Comparison of ENCODE assay signal across 9 cellular contexts in genomic region chr3:30511524-30512278, GRCh38.
DNase-seq lines count a peak whose midpoint lies in the region; ATAC-seq and TF ChIP-seq lines count a peak whose summit lies in the region.
"Had no signal": no experiment of that assay in that cellular context is flagged by ENCODE, and none has a peak within 500 bp of the region (broad histone marks: within the 10 kb centered on the region; RNA-seq: fewer than 3 reads in every experiment).

No MANE protein-coding gene starts in this region.

- H3K27me3 ChIP-seq in adrenal gland (no peaks in the 10 kb centered on the region), aorta (ENCODE audit: control insufficient read depth in 1 of 2, insufficient read depth in 2 of 2, low read length in 1 of 2) (no peaks in the 10 kb centered on the region)

- ATAC-seq in Right ventricle myocardium inferior: peak; percentile 92
- peak; percentile 86 for ATAC-seq in aorta (ENCODE audit: low FRiP score)
- ATAC-seq in activated CD4-positive, CD25-positive, alpha-beta regulatory T cell treated with anti-CD3 and anti-CD28 coated beads, Interleukin-2, amount 50 U/mL, for 24 hours: no peak
- ATAC-seq in HG03521 (IDR thresholded peaks at IDR 0.05; ENCODE audit: unreplicated experiment): no peak

- TF ChIP-seq POLR2A in adrenal gland (IDR thresholded peaks at IDR 0.05): no peak

- DNase-seq in Right ventricle myocardium inferior (ENCODE audit: missing footprints) (peak; percentile 66), cardiac septum (ENCODE audit: low spot score) (no peak), adrenal gland (peak in 6 of 7 donors; percentile 39 to 68 (median 52)), kidney glomerular epithelial cell (lab: John Stamatoyannopoulos, UW) (peak; percentile 35), aorta (no peak), UCSD-AML1 (lab: John Stamatoyannopoulos, UW; ENCODE audit: unreplicated experiment) (no peak)
- DNase-seq: DMS79 treated with DMSO at 0.1 percent for 48 hours had no signal

- intact Hi-C loops in Right ventricle myocardium inferior (cut with DNase I): loop anchor here (5.0 kb wide), 1 partner anchor 39 kb away; no protein-coding TSS in a partner anchor
- intact Hi-C loops in cardiac septum (cut with DNase I): loop anchor here (5.0 to 10.0 kb wide), 2 partner anchors 69 to 227 kb away; no protein-coding TSS in a partner anchor
- intact Hi-C loops in adrenal gland (cut with DNase I): loop anchor here in 1 of 2 donors (10.0 kb wide), 1 partner anchor 173 kb away; no protein-coding TSS in a partner anchor
- intact Hi-C loops in aorta (cut with DNase I): no loop called here

- H3K27ac ChIP-seq in adrenal gland (peak overlapping the region in 3 of 5 donors; percentile 18 to 66 (median 44)), aorta (ENCODE audit: low read depth in 1 of 2, low read length in 2 of 2) (peak overlapping the region in 1 of 2 donors; percentile 33)

- 44 to 52% (median 47%) methylated on average over 9 of the region's 9 CpGs for WGBS in adrenal gland, 4 donors
- WGBS in aorta, 2 donors: 69 to 76% methylated on average over 9 of the region's 9 CpGs

- H3K9me3 ChIP-seq in adrenal gland (replicated peaks in 1 of 3) (no peaks in the 10 kb centered on the region), aorta (ENCODE audit: control insufficient read depth, low read length) (no peaks in the 10 kb centered on the region)

- H3K4me1 ChIP-seq in adrenal gland (replicated peaks in 1 of 2) (peaks cover 8 to 12% of the 10 kb centered on the region in 2 donors), aorta (ENCODE audit: control insufficient read depth in 1 of 2, insufficient read depth in 2 of 2, low read length in 2 of 2) (peaks cover 5 to 7% of the 10 kb centered on the region in 2 donors)

- H3K4me3 ChIP-seq in adrenal gland: no peak overlapping the region
- H3K4me3 ChIP-seq in aorta (ENCODE audit: low read length in 2 of 2): no peak overlapping the region

- no peaks in the 10 kb centered on the region for H3K36me3 ChIP-seq in adrenal gland (replicated peaks in 1 of 2)
- H3K36me3 ChIP-seq in aorta (ENCODE audit: control insufficient read depth in 1 of 2, insufficient read depth in 2 of 2, low read length in 1 of 2): no peaks in the 10 kb centered on the region

- TF ChIP-seq CTCF in adrenal gland (IDR thresholded peaks at IDR 0.05): no peak

Comparison
In these comparisons a context has a peak if more than half of its experiments do, and no peak if none do; other contexts are left out.
1. DNase-seq: peak in Right ventricle myocardium inferior (single experiment), adrenal gland (6 of 7) and kidney glomerular epithelial cell (single experiment); none in cardiac septum (single experiment), aorta (0 of 2) and UCSD-AML1 (single experiment).
2. ATAC-seq: peak in Right ventricle myocardium inferior (single experiment) and aorta (single experiment); none in activated CD4-positive, CD25-positive, alpha-beta regulatory T cell treated with anti-CD3 and anti-CD28 coated beads, Interleukin-2, amount 50 U/mL, for 24 hours (0 of 2) and HG03521 (single experiment).
3. intact Hi-C loops: an anchor here in Right ventricle myocardium inferior (5.0 kb wide) and cardiac septum (5.0 to 10.0 kb wide); none called in aorta.